1 cellular context compared by ENCODE assay signal in the genomic region with DNA sequence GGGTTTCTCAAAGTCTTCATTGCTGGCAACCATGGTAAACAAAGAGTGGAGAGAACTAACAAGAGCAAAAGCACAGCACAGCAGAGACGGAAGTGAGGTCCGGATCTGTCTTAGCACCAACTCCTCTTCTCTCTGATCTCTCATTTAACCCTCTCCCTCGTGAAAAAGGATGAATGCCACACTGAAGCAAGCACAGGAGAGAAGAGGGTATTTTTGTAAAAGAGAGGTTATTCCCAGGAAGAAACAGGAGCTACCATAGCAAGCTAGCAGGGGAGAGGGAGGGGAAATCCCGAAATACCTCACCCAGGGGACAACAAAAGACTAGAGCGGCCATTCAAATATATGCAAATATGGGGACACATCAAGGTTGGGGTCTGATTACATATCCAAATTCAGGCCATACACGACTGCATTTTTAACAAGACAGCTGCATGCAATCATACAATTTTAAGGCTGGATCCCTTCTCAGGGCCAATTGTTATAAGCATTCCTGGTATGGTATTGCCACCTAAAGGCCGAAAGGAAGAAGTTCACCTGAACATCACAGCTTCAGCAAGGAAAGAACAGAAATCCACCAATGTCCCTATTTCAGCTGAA.
A peak's percentile ranks its signal among the peaks of the same experiment; 100 is the strongest.
TF ChIP-seq lines count a peak whose summit lies in the region.

No MANE protein-coding gene starts in this region.

TF ChIP-seq in HepG2, 621 proteins besides CTCF, POLR2A, EP300 and RAD21:
- TF ChIP-seq ZNF784 (CRISPR knock-in tag; IDR thresholded peaks at IDR 0.05; ENCODE audit: borderline replicate concordance) (no peak), SAP130 (CRISPR knock-in tag; IDR thresholded peaks at IDR 0.05; ENCODE audit: low read depth) (no peak), SMC3 (IDR thresholded peaks at IDR 0.05; ENCODE audit: low read length) (peak; percentile 29; the same call in 1 of the 2 replicates), STAG1 (CRISPR knock-in tag; IDR thresholded peaks at IDR 0.05) (peak; percentile 70), GZF1 (CRISPR knock-in tag; IDR thresholded peaks at IDR 0.05) (no peak)
